Comparison of ENCODE assay signal across 8 cellular contexts in the genomic region with DNA sequence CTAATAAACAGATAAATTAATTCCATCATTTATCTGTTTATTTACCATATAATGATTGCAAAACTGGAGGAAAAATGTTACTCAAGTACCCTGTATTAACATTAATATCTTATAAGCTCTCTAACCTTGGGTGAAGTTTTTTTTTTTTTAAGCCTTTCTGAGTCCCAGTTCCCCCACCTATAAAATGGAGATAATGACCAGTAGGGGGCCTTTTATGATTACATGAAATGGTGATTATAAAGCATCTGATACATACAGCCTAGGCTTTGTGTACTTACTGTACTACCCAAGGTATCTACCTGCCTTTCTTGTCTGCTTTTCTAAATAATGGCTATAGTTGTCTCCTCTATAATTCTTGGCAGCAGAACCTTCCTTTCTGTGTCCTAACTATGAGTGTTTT. TPM values are rescaled to one million over a fixed set of nuclear protein-coding genes. Genes with fewer than 3 reads are reported as not detected.
DNase-seq lines count a peak whose midpoint lies in the region; ATAC-seq and TF ChIP-seq lines count a peak whose summit lies in the region.

No MANE protein-coding gene starts in this region.

- TF ChIP-seq CTCF in Calu3 (IDR thresholded peaks at IDR 0.05; ENCODE audit: unreplicated experiment) (peak; percentile 52), activated B cell treated with CpG ODN at 0.5 μM for 24 hours (IDR thresholded peaks at IDR 0.05) (peak; percentile 52), coronary artery (IDR thresholded peaks at IDR 0.05) (no peak)

- peak; percentile 45 for ATAC-seq in activated B cell treated with CpG ODN at 0.5 μM for 24 hours (ENCODE audit: low read depth)
- ATAC-seq in HG03442 (IDR thresholded peaks at IDR 0.05; ENCODE audit: unreplicated experiment) = no peak
- ATAC-seq in esophagus mucosa = no peak

- CTCF ChIA-PET in Calu3 (lab: Charles Lee) (interaction anchor here (0.5 to 1.4 kb wide), 9 partner anchors 13 to 1742 kb away, joined by 3 to 5 read pairs (median 3); no protein-coding TSS in a partner anchor), activated B cell treated with CpG ODN at 0.5 μM for 24 hours (lab: Charles Lee) (no interaction called here)

- intact Hi-C loops in Calu3 (cut with micrococcal nuclease; ENCODE audit: unreplicated experiment) (loop anchor here (1.0 to 5.0 kb wide), 3 partner anchors 46 to 68 kb away; partner anchors contain the start of gene ZDHHC1), activated B cell treated with CpG ODN at 0.5 μM for 24 hours (cut with micrococcal nuclease) (loop anchor here (1.0 to 5.0 kb wide), 3 partner anchors 50 to 116 kb away; partner anchors contain the start of gene ZDHHC1)

- POLR2A ChIA-PET in activated B cell treated with CpG ODN at 0.5 μM for 24 hours (lab: Charles Lee) = no interaction called here

- no peak overlapping the region for H3K27ac ChIP-seq in coronary artery

- BruUV-seq in Calu3 (replicated peaks; lab: Mats Ljungman, UMichigan) = no TSS peak

- H3K4me1 Mint-ChIP-seq in Calu3 (ENCODE audit: low read depth, unreplicated experiment) (peaks cover 25% of the 10 kb centered on the region), activated B cell treated with CpG ODN at 0.5 μM for 24 hours (no peaks in the 10 kb centered on the region)

- H3K9me3 Mint-ChIP-seq in Calu3 (ENCODE audit: low read depth, unreplicated experiment) (no peaks in the 10 kb centered on the region), activated B cell treated with CpG ODN at 0.5 μM for 24 hours (no peaks in the 10 kb centered on the region)

- H3K36me3 Mint-ChIP-seq in Calu3 (ENCODE audit: insufficient read depth, unreplicated experiment) (no peaks in the 10 kb centered on the region), activated B cell treated with CpG ODN at 0.5 μM for 24 hours (ENCODE audit: low read depth) (no peaks in the 10 kb centered on the region)

- no peak overlapping the region for H3K4me3 ChIP-seq in coronary artery

- no peak overlapping the region for H3K27ac Mint-ChIP-seq in Calu3 (ENCODE audit: unreplicated experiment)
- H3K27ac Mint-ChIP-seq in activated B cell treated with CpG ODN at 0.5 μM for 24 hours = no peak overlapping the region

- H3K4me3 Mint-ChIP-seq in Calu3 (ENCODE audit: low read depth, unreplicated experiment) = no peak overlapping the region
- H3K4me3 Mint-ChIP-seq in activated B cell treated with CpG ODN at 0.5 μM for 24 hours = no peak overlapping the region

- no peaks in the 10 kb centered on the region for H3K27me3 Mint-ChIP-seq in Calu3 (ENCODE audit: unreplicated experiment)
- H3K27me3 Mint-ChIP-seq in activated B cell treated with CpG ODN at 0.5 μM for 24 hours = peaks cover 9% of the 10 kb centered on the region

- no peak for DNase-seq in Calu3
- DNase-seq in LHCN-M2 (ENCODE audit: low read depth) = peak; percentile 32
- no peak for DNase-seq in activated B cell treated with CpG ODN at 0.5 μM for 24 hours
- peak; percentile 58 to 65 for DNase-seq in lung microvascular endothelial cell (ENCODE audit: low read depth in 2 of 2)
- DNase-seq in coronary artery (ENCODE audit: low spot score) = no peak
- DNase-seq in ecto neural progenitor cell (ENCODE audit: low spot score) = no peak

RNA-seq across cellular contexts. Expression of gene LRRC36, which starts 22.6 kb away (rescaled TPM):
- 7.1 and 9.2 TPM in 2 replicates for total RNA-seq in Calu3 (2022)
- total RNA-seq in LHCN-M2 (2014; rRNA removed) = not detected in 2 replicates
- polyA plus RNA-seq in LHCN-M2 (2012) = not detected
- 0.49 and 0.69 TPM in 2 replicates for total RNA-seq in activated B cell treated with CpG ODN at 0.5 μM for 24 hours
- not detected in 2 replicates for total RNA-seq in lung microvascular endothelial cell
- total RNA-seq in esophagus mucosa = not detected

RNA-seq across cellular contexts. Expression of gene KCTD19, which starts 22.6 kb away (rescaled TPM):
- total RNA-seq in Calu3 (2022) (3.8 and 5.6 TPM in 2 replicates), LHCN-M2 (2014; rRNA removed) (not detected in 2 replicates), activated B cell treated with CpG ODN at 0.5 μM for 24 hours (not detected in 2 replicates), lung microvascular endothelial cell (not detected in 2 replicates), esophagus mucosa (not detected)
- not detected for polyA plus RNA-seq in LHCN-M2 (2012)

RNA-seq across cellular contexts. Expression of gene TPPP3, which starts 44.1 kb away (rescaled TPM):
- total RNA-seq in Calu3 (2022) (8.5 and 8.8 TPM in 2 replicates), LHCN-M2 (2014; rRNA removed) (11.9 and 17.6 TPM in 2 replicates), activated B cell treated with CpG ODN at 0.5 μM for 24 hours (0.15 TPM in 1 of 2 replicates, not detected in the other), lung microvascular endothelial cell (0.22 TPM in 1 of 2 replicates, not detected in the other), esophagus mucosa (3.7 TPM)
- polyA plus RNA-seq in LHCN-M2 (2012) = 14.9 TPM

Comparison
In these comparisons a context has a peak if more than half of its experiments do, and no peak if none do; other contexts are left out.
1. DNase-seq: peak in LHCN-M2 (single experiment) and lung microvascular endothelial cell (2 of 2); none in Calu3 (single experiment), activated B cell treated with CpG ODN at 0.5 μM for 24 hours (single experiment), coronary artery (single experiment) and ecto neural progenitor cell (single experiment).